8 cellular contexts compared by ENCODE assay signal in the genomic region with DNA sequence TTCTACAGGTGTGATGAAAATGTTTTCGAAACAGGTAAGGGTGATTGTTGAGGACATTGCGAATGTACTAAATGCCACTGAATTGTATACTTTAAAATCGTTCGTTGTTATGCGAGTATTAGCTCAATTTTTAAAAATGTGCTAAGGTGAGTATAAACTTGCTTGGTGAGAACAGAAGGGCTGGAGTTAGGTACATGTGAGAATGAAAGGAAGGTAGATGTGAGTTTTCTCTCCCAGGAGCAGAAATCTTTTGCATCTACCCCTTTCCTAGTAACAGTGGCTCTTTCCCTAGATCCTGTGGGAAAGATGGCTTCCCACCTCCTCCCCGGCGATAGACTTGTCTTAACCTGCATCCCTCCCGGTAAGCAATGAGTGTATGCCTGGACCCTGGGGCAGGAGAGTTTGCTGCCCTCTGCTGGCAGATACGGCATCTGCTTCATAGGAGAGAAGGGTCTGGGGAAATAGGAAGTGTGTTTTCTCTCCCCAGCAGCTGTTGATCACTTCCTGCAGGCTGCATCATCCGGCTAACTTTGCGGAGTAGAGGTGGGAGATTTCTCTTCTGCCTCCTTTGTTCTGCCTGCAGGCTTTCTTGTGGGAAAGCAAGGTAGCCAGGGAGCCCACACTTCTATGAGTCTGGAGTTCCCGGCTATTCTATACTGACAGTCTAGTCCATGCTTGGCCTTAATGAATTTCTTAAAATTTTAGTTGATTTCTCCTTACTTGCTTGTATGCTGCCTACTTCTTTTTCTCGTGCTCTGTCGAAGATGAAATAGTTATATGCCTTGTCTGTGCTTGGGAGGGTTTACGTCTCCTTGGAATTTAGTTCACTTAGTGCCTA.
DNase-seq lines count a peak whose midpoint lies in the region; ATAC-seq and TF ChIP-seq lines count a peak whose summit lies in the region.

No MANE protein-coding gene starts in this region.

- no peak overlapping the region for H3K27ac Mint-ChIP-seq in chondrocyte (ENCODE audit: unreplicated experiment)
- H3K27ac Mint-ChIP-seq in stimulated activated effector memory CD8-positive, alpha-beta T cell treated with anti-CD3 and anti-CD28 coated beads, Interleukin-12 subunit alpha, Interleukin-12 subunit beta, amount 100 ng/mL, for 72 hours = no peak overlapping the region

- no peaks in the 10 kb centered on the region for H3K36me3 Mint-ChIP-seq in chondrocyte (ENCODE audit: low read depth)
- no peaks in the 10 kb centered on the region for H3K36me3 Mint-ChIP-seq in stimulated activated effector memory CD8-positive, alpha-beta T cell treated with anti-CD3 and anti-CD28 coated beads, Interleukin-12 subunit alpha, Interleukin-12 subunit beta, amount 100 ng/mL, for 72 hours

- H3K4me1 Mint-ChIP-seq in chondrocyte (ENCODE audit: low read depth) = no peaks in the 10 kb centered on the region
- no peaks in the 10 kb centered on the region for H3K4me1 Mint-ChIP-seq in stimulated activated effector memory CD8-positive, alpha-beta T cell treated with anti-CD3 and anti-CD28 coated beads, Interleukin-12 subunit alpha, Interleukin-12 subunit beta, amount 100 ng/mL, for 72 hours

- no peaks in the 10 kb centered on the region for H3K27me3 Mint-ChIP-seq in chondrocyte (ENCODE audit: low read depth)

- no peak overlapping the region for H3K4me3 Mint-ChIP-seq in chondrocyte (ENCODE audit: unreplicated experiment)
- H3K4me3 Mint-ChIP-seq in stimulated activated effector memory CD8-positive, alpha-beta T cell treated with anti-CD3 and anti-CD28 coated beads, Interleukin-12 subunit alpha, Interleukin-12 subunit beta, amount 100 ng/mL, for 72 hours = no peak overlapping the region

- no peak for DNase-seq in AG10803 (ENCODE audit: low read depth)
- peak; percentile 66 to 72 for DNase-seq in NCI-H2081 (lab: John Stamatoyannopoulos, UW)
- DNase-seq in activated CD4-positive, CD25-positive, alpha-beta regulatory T cell (lab: John Stamatoyannopoulos, UW) = peak; percentile 0 to 4 (median 3)
- no peak for DNase-seq in chondrocyte (ENCODE audit: low spot score)
- DNase-seq in lung microvascular endothelial cell (ENCODE audit: low read depth in 2 of 2) = peak; percentile 1 to 63
- peak; percentile 29 to 65 for DNase-seq in stimulated activated effector memory CD8-positive, alpha-beta T cell treated with anti-CD3 and anti-CD28 coated beads, Interleukin-12 subunit alpha, Interleukin-12 subunit beta, amount 100 ng/mL, for 72 hours (ENCODE audit: low spot score in 2 of 2)

- H3K4me3 ChIP-seq in AG10803 (ENCODE audit: low read length) = no peak overlapping the region

- ATAC-seq in GM18861 (IDR thresholded peaks at IDR 0.05; ENCODE audit: unreplicated experiment) (peak; percentile 100), HG02981 (IDR thresholded peaks at IDR 0.05; ENCODE audit: unreplicated experiment) (peak; percentile 99)
- peak; percentile 83 for ATAC-seq in stimulated activated effector memory CD8-positive, alpha-beta T cell treated with anti-CD3 and anti-CD28 coated beads, Interleukin-12 subunit alpha, Interleukin-12 subunit beta, amount 100 ng/mL, for 72 hours

- H3K9me3 Mint-ChIP-seq in chondrocyte (ENCODE audit: low read depth) = peaks cover 5% of the 10 kb centered on the region
- peaks cover 4% of the 10 kb centered on the region for H3K9me3 Mint-ChIP-seq in stimulated activated effector memory CD8-positive, alpha-beta T cell treated with anti-CD3 and anti-CD28 coated beads, Interleukin-12 subunit alpha, Interleukin-12 subunit beta, amount 100 ng/mL, for 72 hours

- peak; percentile 40 for TF ChIP-seq CTCF in AG10803 (conservative IDR thresholded peaks at IDR 0.05; ENCODE audit: low read length)
- TF ChIP-seq CTCF in chondrocyte (IDR thresholded peaks at IDR 0.05) = peak; percentile 79

Comparison
In these comparisons a context has a peak if more than half of its experiments do, and no peak if none do; other contexts are left out.
1. DNase-seq: peak in NCI-H2081 (2 of 2), activated CD4-positive, CD25-positive, alpha-beta regulatory T cell (4 of 4), lung microvascular endothelial cell (2 of 2) and stimulated activated effector memory CD8-positive, alpha-beta T cell treated with anti-CD3 and anti-CD28 coated beads, Interleukin-12 subunit alpha, Interleukin-12 subunit beta, amount 100 ng/mL, for 72 hours (2 of 2); none in AG10803 (single experiment) and chondrocyte (single experiment).
2. Peak in every context shown above with its lines, with median percentiles within 50 percentile points of each other: ATAC-seq.